ENCODE assay signal across 8 cellular contexts in genomic region chr16:85253127-85253941, GRCh38.
DNase-seq lines count a peak whose midpoint lies in the region; ATAC-seq and TF ChIP-seq lines count a peak whose summit lies in the region.

No MANE protein-coding gene starts in this region.

- CTCF ChIA-PET in naive thymus-derived CD4-positive, alpha-beta T cell (lab: Charles Lee), result interaction anchor here (0.9 to 1.5 kb wide), 3 partner anchors 10 to 14 kb away, joined by 3 read pairs; no protein-coding TSS in a partner anchor

- no peaks in the 10 kb centered on the region for H3K36me3 ChIP-seq in endodermal cell (ENCODE audit: control insufficient read depth, insufficient read depth, low read length)
- no peaks in the 10 kb centered on the region for H3K36me3 ChIP-seq in naive thymus-derived CD4-positive, alpha-beta T cell (ENCODE audit: control insufficient read depth in 2 of 3, insufficient read depth in 3 of 3, low read length in 3 of 3)

- H3K27ac Mint-ChIP-seq in endodermal cell, result peak overlapping the region; percentile 21
- no peak overlapping the region for H3K27ac Mint-ChIP-seq in naive thymus-derived CD4-positive, alpha-beta T cell
- no peak overlapping the region for H3K27ac Mint-ChIP-seq in stimulated activated memory B cell treated with anti-CD40 and anti-IgM and Interleukin-4, amounts not matched to agents 10 μg/mL and 1 μg/mL and 100 μg/mL, for 72 hours

- peak; percentile 88 for ATAC-seq in naive thymus-derived CD4-positive, alpha-beta T cell
- ATAC-seq in stimulated activated memory B cell treated with anti-CD40 and anti-IgM and Interleukin-4, amounts not matched to agents 10 μg/mL and 1 μg/mL and 100 μg/mL, for 72 hours, result peak; percentile 75
- ATAC-seq in HG03442 (IDR thresholded peaks at IDR 0.05; ENCODE audit: unreplicated experiment), result no peak

- DNase-seq in NOMO-1 (lab: John Stamatoyannopoulos, UW; ENCODE audit: unreplicated experiment in 2 of 2) (peak; percentile 24 to 44), NOMO-1 treated with dmso at 0.1 percent for 144 hours (lab: John Stamatoyannopoulos, UW; ENCODE audit: unreplicated experiment) (no peak), NB4 (ENCODE audit: low read depth) (peak; percentile 74), endodermal cell (peak; percentile 94)
- DNase-seq in activated CD8-positive, alpha-beta memory T cell treated with anti-CD3 and anti-CD28 coated beads for 1 hour (ENCODE audit: extremely low read depth in 1 of 2, low read depth in 1 of 2), result peak; percentile 16 to 55
- DNase-seq in naive thymus-derived CD4-positive, alpha-beta T cell, result peak; percentile 29 to 73 (median 60)

- no peak for TF ChIP-seq POLR2A in NB4 (IDR thresholded peaks at IDR 0.05; ENCODE audit: extremely low read depth, insufficient read length)

- no peaks in the 10 kb centered on the region for H3K4me1 ChIP-seq in endodermal cell (ENCODE audit: control insufficient read depth, insufficient read depth, low read length)
- no peaks in the 10 kb centered on the region for H3K4me1 ChIP-seq in naive thymus-derived CD4-positive, alpha-beta T cell (ENCODE audit: control insufficient read depth in 2 of 2, insufficient read depth in 2 of 2, low read length in 2 of 2)

- intact Hi-C loops in naive thymus-derived CD4-positive, alpha-beta T cell (cut with micrococcal nuclease), result no loop called here

- H3K4me3 ChIP-seq in NB4 (ENCODE audit: low read depth, low read length) (no peak overlapping the region), endodermal cell (ENCODE audit: low read length) (no peak overlapping the region)
- no peak overlapping the region for H3K4me3 ChIP-seq in naive thymus-derived CD4-positive, alpha-beta T cell (ENCODE audit: low read length)

- H3K9me3 ChIP-seq in endodermal cell (ENCODE audit: control insufficient read depth, low read length), result no peaks in the 10 kb centered on the region
- H3K9me3 ChIP-seq in naive thymus-derived CD4-positive, alpha-beta T cell (ENCODE audit: control insufficient read depth in 2 of 3, low read length in 3 of 3), result no peaks in the 10 kb centered on the region

- no peak overlapping the region for H3K4me3 Mint-ChIP-seq in endodermal cell
- H3K4me3 Mint-ChIP-seq in naive thymus-derived CD4-positive, alpha-beta T cell, result no peak overlapping the region
- H3K4me3 Mint-ChIP-seq in stimulated activated memory B cell treated with anti-CD40 and anti-IgM and Interleukin-4, amounts not matched to agents 10 μg/mL and 1 μg/mL and 100 μg/mL, for 72 hours, result no peak overlapping the region

- no peak overlapping the region for H3K9ac ChIP-seq in endodermal cell (ENCODE audit: extremely low read depth, low read length, poor library complexity, severe bottlenecking)

- no peak overlapping the region for H3K27ac ChIP-seq in endodermal cell (ENCODE audit: low read depth, low read length)
- H3K27ac ChIP-seq in naive thymus-derived CD4-positive, alpha-beta T cell (ENCODE audit: low read depth, low read length), result no peak overlapping the region

- TF ChIP-seq CTCF in NB4 (IDR thresholded peaks at IDR 0.05; ENCODE audit: low read depth, low read length), result peak; percentile 97
- TF ChIP-seq CTCF in endodermal cell (conservative IDR thresholded peaks at IDR 0.05), result peak; percentile 98

- H3K36me3 Mint-ChIP-seq in endodermal cell (ENCODE audit: low read depth), result no peaks in the 10 kb centered on the region
- no peaks in the 10 kb centered on the region for H3K36me3 Mint-ChIP-seq in naive thymus-derived CD4-positive, alpha-beta T cell
- no peaks in the 10 kb centered on the region for H3K36me3 Mint-ChIP-seq in stimulated activated memory B cell treated with anti-CD40 and anti-IgM and Interleukin-4, amounts not matched to agents 10 μg/mL and 1 μg/mL and 100 μg/mL, for 72 hours

- WGBS in endodermal cell (ENCODE audit: insufficient coverage in 1 of 2, insufficient read length in 1 of 2), 2 experiments, result 56 to 76% methylated on average over 6 to 20 of the region's 20 CpGs

- H3K9me3 Mint-ChIP-seq in endodermal cell, result no peaks in the 10 kb centered on the region
- H3K9me3 Mint-ChIP-seq in naive thymus-derived CD4-positive, alpha-beta T cell, result no peaks in the 10 kb centered on the region
- H3K9me3 Mint-ChIP-seq in stimulated activated memory B cell treated with anti-CD40 and anti-IgM and Interleukin-4, amounts not matched to agents 10 μg/mL and 1 μg/mL and 100 μg/mL, for 72 hours, result no peaks in the 10 kb centered on the region

- POLR2A ChIA-PET in naive thymus-derived CD4-positive, alpha-beta T cell (lab: Charles Lee), result no interaction called here

- H3K27me3 Mint-ChIP-seq in endodermal cell (ENCODE audit: insufficient read depth), result no peaks in the 10 kb centered on the region
- peaks cover 0 to 20% (median 0%) of the 10 kb centered on the region in 5 donors for H3K27me3 Mint-ChIP-seq in naive thymus-derived CD4-positive, alpha-beta T cell
- peaks cover 52% of the 10 kb centered on the region for H3K27me3 Mint-ChIP-seq in stimulated activated memory B cell treated with anti-CD40 and anti-IgM and Interleukin-4, amounts not matched to agents 10 μg/mL and 1 μg/mL and 100 μg/mL, for 72 hours

- no peaks in the 10 kb centered on the region for H3K4me1 Mint-ChIP-seq in endodermal cell
- H3K4me1 Mint-ChIP-seq in naive thymus-derived CD4-positive, alpha-beta T cell, result peaks cover 0 to 2% (median 0%) of the 10 kb centered on the region in 7 donors
- no peaks in the 10 kb centered on the region for H3K4me1 Mint-ChIP-seq in stimulated activated memory B cell treated with anti-CD40 and anti-IgM and Interleukin-4, amounts not matched to agents 10 μg/mL and 1 μg/mL and 100 μg/mL, for 72 hours

- H3K27me3 ChIP-seq in endodermal cell (ENCODE audit: control insufficient read depth, insufficient read depth, low read length, poor library complexity, severe bottlenecking), result no peaks in the 10 kb centered on the region
- H3K27me3 ChIP-seq in naive thymus-derived CD4-positive, alpha-beta T cell (ENCODE audit: control insufficient read depth in 2 of 2, insufficient read depth in 2 of 2, low read length in 2 of 2), result no peaks in the 10 kb centered on the region
